In the genomic region with DNA sequence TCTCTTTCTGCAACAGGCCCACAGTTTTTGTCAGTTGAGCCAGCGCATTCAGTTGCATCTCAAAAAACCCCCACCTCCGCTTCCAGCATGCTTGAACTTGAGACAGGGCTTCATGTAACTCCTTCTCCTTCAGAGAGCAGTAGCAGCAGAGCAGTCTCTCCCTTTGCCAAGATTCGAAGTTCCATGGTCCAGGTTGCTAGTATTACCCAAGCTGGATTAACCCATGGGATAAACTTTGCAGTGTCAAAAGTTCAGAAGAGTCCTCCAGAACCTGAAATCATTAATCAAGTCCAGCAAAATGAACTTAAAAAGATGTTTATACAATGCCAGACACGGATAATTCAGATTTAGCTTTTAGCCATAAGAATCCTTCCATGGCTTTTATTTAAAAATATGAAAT, we compare ENCODE assay signal across 11 cellular contexts.
"Had no signal": no experiment of that assay in that cellular context is flagged by ENCODE, and none has a peak within 500 bp of the region (broad histone marks: within the 10 kb centered on the region; RNA-seq: fewer than 3 reads in every experiment).

No MANE protein-coding gene starts in this region.

- H3K27me3 Mint-ChIP-seq: activated CD4-positive, alpha-beta memory T cell treated with anti-CD3 and anti-CD28 coated beads, Interleukin-2, amount 10 ng/mL, durations not matched to agents 7 days and 5 days; stimulated activated memory B cell treated with anti-CD40 and anti-IgM and Interleukin-4, amounts not matched to agents 10 μg/mL and 1 μg/mL and 100 μg/mL, for 72 hours had no signal

- FAIRE-seq: colon, kidney, pancreas had no signal

- H3K27me3 ChIP-seq: pancreas, sigmoid colon had no signal

- DNase-seq: activated CD4-positive, alpha-beta memory T cell treated with anti-CD3 and anti-CD28 coated beads, Interleukin-2, amount 10 ng/mL, durations not matched to agents 7 days and 5 days; amniotic stem cell; caudate nucleus; hypothalamus; kidney; left ventricle myocardium superior; pancreas; sigmoid colon had no signal

- H3K27ac ChIP-seq: pancreas, sigmoid colon had no signal

- H3K4me3 ChIP-seq: pancreas, sigmoid colon had no signal

- H3K9me3 Mint-ChIP-seq: activated CD4-positive, alpha-beta memory T cell treated with anti-CD3 and anti-CD28 coated beads, Interleukin-2, amount 10 ng/mL, durations not matched to agents 7 days and 5 days; stimulated activated memory B cell treated with anti-CD40 and anti-IgM and Interleukin-4, amounts not matched to agents 10 μg/mL and 1 μg/mL and 100 μg/mL, for 72 hours had no signal

- H3K4me1 Mint-ChIP-seq: activated CD4-positive, alpha-beta memory T cell treated with anti-CD3 and anti-CD28 coated beads, Interleukin-2, amount 10 ng/mL, durations not matched to agents 7 days and 5 days; stimulated activated memory B cell treated with anti-CD40 and anti-IgM and Interleukin-4, amounts not matched to agents 10 μg/mL and 1 μg/mL and 100 μg/mL, for 72 hours had no signal

- H3K4me1 ChIP-seq: pancreas had no signal

- H3K27ac Mint-ChIP-seq: activated CD4-positive, alpha-beta memory T cell treated with anti-CD3 and anti-CD28 coated beads, Interleukin-2, amount 10 ng/mL, durations not matched to agents 7 days and 5 days; stimulated activated memory B cell treated with anti-CD40 and anti-IgM and Interleukin-4, amounts not matched to agents 10 μg/mL and 1 μg/mL and 100 μg/mL, for 72 hours had no signal

- ATAC-seq: esophagus mucosa; left ventricle myocardium superior; pancreas; stimulated activated memory B cell treated with anti-CD40 and anti-IgM and Interleukin-4, amounts not matched to agents 10 μg/mL and 1 μg/mL and 100 μg/mL, for 72 hours had no signal

- H3K9me3 ChIP-seq: pancreas, sigmoid colon had no signal

- H3K4me3 Mint-ChIP-seq: activated CD4-positive, alpha-beta memory T cell treated with anti-CD3 and anti-CD28 coated beads, Interleukin-2, amount 10 ng/mL, durations not matched to agents 7 days and 5 days; stimulated activated memory B cell treated with anti-CD40 and anti-IgM and Interleukin-4, amounts not matched to agents 10 μg/mL and 1 μg/mL and 100 μg/mL, for 72 hours had no signal
